Comparison of ENCODE assay signal across 3 cellular contexts in genomic region chr14:23624830-23625404, GRCh38.
TF ChIP-seq lines count a peak whose summit lies in the region.

No MANE protein-coding gene starts in this region.

TF ChIP-seq in GM23338, 12 proteins besides CTCF, POLR2A, EP300 and RAD21 (continues in another document):
- no peak for TF ChIP-seq ZNF114 (CRISPR knock-in tag; IDR thresholded peaks at IDR 0.05)
- TF ChIP-seq EZH2 (IDR thresholded peaks at IDR 0.05; ENCODE audit: low read depth, unreplicated experiment) = no peak
- TF ChIP-seq EZH2phosphoT487 (IDR thresholded peaks at IDR 0.05; ENCODE audit: unreplicated experiment) = no peak
- no peak for TF ChIP-seq NANOG (IDR thresholded peaks at IDR 0.05; ENCODE audit: borderline replicate concordance)
- no peak for TF ChIP-seq CREB1 (CRISPR knock-in tag; IDR thresholded peaks at IDR 0.05; ENCODE audit: low read depth)
- no peak for TF ChIP-seq ZNF462 (CRISPR knock-in tag; IDR thresholded peaks at IDR 0.05)

TF ChIP-seq in HEK293, 187 proteins besides CTCF, POLR2A, EP300 and RAD21:
- peak; percentile 72; the same call in 1 of the 2 replicates for TF ChIP-seq ZNF626 (tag by site-specific recombination; IDR thresholded peaks at IDR 0.05)
- TF ChIP-seq ZNF518A (tag by site-specific recombination; conservative IDR thresholded peaks at IDR 0.05; ENCODE audit: low read depth) = peak; percentile 52
- TF ChIP-seq TRIM28 (IDR thresholded peaks at IDR 0.05; ENCODE audit: borderline replicate concordance, low read length) = peak; percentile 99
- TF ChIP-seq KLF8 (tag by site-specific recombination; IDR thresholded peaks at IDR 0.05) = no peak
- TF ChIP-seq ZNF280D (tag by site-specific recombination; IDR thresholded peaks at IDR 0.05) = peak; percentile 78; the same call in 1 of the 2 replicates
- no peak for TF ChIP-seq ZNF362 (tag by site-specific recombination; IDR thresholded peaks at IDR 0.05)
- TF ChIP-seq SETDB1 (IDR thresholded peaks at IDR 0.05; ENCODE audit: insufficient read length, low read length) = peak; percentile 100
- TF ChIP-seq PRDM6 (tag by site-specific recombination; IDR thresholded peaks at IDR 0.05) = no peak
- TF ChIP-seq ZNF184 (tag by site-specific recombination; IDR thresholded peaks at IDR 0.05) = 0 out of 2 replicates have a peak, but pooled peaks have one; percentile 21
- no peak for TF ChIP-seq ZNF132 (tag by site-specific recombination; IDR thresholded peaks at IDR 0.05; ENCODE audit: borderline replicate concordance)
- TF ChIP-seq ZNF416 (tag by site-specific recombination; IDR thresholded peaks at IDR 0.05) = no peak
TF ChIP-seq in HEK293: peak in this region for 6.

TF ChIP-seq in K562, 482 proteins besides CTCF, POLR2A, EP300 and RAD21:
- no peak for TF ChIP-seq SRSF9 (IDR thresholded peaks at IDR 0.05; ENCODE audit: borderline replicate concordance, low read depth, low read length)
- TF ChIP-seq ZBTB26 (CRISPR knock-in tag; IDR thresholded peaks at IDR 0.05) = no peak
- TF ChIP-seq KLF6 (CRISPR knock-in tag; IDR thresholded peaks at IDR 0.05; ENCODE audit: borderline replicate concordance) = no peak
- no peak for TF ChIP-seq CLOCK (CRISPR knock-in tag; IDR thresholded peaks at IDR 0.05; ENCODE audit: borderline replicate concordance)
- peak; percentile 32 for TF ChIP-seq ZFP36 (IDR thresholded peaks at IDR 0.05; ENCODE audit: low read depth, low read length, partially characterized antibody)
- TF ChIP-seq CREB3L1 (IDR thresholded peaks at IDR 0.05; ENCODE audit: borderline replicate concordance, low read depth) = peak; percentile 25; the same call in 1 of the 2 replicates
- no peak for TF ChIP-seq FOSL1 (tag; conservative IDR thresholded peaks at IDR 0.05)
- no peak for TF ChIP-seq PBX2 (CRISPR knock-in tag; IDR thresholded peaks at IDR 0.05; ENCODE audit: low read depth)
- TF ChIP-seq PBX2 (tag; conservative IDR thresholded peaks at IDR 0.05; ENCODE audit: low read depth) = no peak
- no peak for TF ChIP-seq ZNF263 (CRISPR knock-in tag; IDR thresholded peaks at IDR 0.05; ENCODE audit: borderline replicate concordance)
- TF ChIP-seq FOXM1 (IDR thresholded peaks at IDR 0.05; ENCODE audit: low read depth) = no peak
- no peak for TF ChIP-seq FOXM1 (CRISPR knock-in tag; IDR thresholded peaks at IDR 0.05; ENCODE audit: low read depth)
- no peak for TF ChIP-seq TAF15 (IDR thresholded peaks at IDR 0.05; ENCODE audit: low read depth, low read length)
